Comparison of ENCODE assay signal across 1 cellular context in the genomic region with DNA sequence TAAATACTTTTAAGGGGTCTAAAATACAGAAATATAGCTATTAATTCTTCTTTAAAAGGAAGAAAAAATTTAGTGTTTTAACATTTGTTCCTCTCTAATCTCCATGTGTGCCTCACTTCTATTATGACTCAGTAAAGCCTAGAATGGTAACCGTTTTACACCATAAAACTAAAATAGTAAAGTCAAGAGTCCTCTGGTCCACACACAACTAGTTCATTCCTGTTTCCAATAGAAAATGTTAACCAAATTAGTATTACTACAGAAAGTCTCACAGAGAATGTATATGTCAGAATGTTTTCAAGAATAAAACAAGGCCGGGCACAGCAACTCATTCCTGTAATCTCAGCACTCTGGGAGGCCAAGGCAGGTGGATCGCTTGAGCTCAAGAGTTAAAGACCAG.
TF ChIP-seq lines count a peak whose summit lies in the region.

No MANE protein-coding gene starts in this region.

TF ChIP-seq in GM12878, 131 proteins besides CTCF, POLR2A, EP300 and RAD21:
- TF ChIP-seq, protein P1, sequence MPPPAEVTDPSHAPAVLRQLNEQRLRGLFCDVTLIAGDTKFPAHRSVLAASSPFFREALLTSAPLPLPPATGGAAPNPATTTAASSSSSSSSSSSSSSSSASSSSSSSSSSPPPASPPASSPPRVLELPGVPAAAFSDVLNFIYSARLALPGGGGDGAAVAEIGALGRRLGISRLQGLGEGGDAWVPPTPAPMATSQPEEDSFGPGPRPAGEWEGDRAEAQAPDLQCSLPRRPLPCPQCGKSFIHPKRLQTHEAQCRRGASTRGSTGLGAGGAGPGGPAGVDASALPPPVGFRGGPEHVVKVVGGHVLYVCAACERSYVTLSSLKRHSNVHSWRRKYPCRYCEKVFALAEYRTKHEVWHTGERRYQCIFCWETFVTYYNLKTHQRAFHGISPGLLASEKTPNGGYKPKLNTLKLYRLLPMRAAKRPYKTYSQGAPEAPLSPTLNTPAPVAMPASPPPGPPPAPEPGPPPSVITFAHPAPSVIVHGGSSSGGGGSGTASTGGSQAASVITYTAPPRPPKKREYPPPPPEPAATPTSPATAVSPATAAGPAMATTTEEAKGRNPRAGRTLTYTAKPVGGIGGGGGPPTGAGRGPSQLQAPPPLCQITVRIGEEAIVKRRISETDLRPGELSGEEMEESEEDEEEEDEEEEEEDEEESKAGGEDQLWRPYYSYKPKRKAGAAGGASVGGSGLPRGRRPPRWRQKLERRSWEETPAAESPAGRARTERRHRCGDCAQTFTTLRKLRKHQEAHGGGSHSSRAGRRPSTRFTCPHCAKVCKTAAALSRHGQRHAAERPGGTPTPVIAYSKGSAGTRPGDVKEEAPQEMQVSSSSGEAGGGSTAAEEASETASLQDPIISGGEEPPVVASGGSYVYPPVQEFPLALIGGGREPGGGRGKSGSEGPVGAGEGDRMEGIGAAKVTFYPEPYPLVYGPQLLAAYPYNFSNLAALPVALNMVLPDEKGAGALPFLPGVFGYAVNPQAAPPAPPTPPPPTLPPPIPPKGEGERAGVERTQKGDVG (CRISPR knock-in tag; IDR thresholded peaks at IDR 0.05): no peak
- TF ChIP-seq, protein P2, sequence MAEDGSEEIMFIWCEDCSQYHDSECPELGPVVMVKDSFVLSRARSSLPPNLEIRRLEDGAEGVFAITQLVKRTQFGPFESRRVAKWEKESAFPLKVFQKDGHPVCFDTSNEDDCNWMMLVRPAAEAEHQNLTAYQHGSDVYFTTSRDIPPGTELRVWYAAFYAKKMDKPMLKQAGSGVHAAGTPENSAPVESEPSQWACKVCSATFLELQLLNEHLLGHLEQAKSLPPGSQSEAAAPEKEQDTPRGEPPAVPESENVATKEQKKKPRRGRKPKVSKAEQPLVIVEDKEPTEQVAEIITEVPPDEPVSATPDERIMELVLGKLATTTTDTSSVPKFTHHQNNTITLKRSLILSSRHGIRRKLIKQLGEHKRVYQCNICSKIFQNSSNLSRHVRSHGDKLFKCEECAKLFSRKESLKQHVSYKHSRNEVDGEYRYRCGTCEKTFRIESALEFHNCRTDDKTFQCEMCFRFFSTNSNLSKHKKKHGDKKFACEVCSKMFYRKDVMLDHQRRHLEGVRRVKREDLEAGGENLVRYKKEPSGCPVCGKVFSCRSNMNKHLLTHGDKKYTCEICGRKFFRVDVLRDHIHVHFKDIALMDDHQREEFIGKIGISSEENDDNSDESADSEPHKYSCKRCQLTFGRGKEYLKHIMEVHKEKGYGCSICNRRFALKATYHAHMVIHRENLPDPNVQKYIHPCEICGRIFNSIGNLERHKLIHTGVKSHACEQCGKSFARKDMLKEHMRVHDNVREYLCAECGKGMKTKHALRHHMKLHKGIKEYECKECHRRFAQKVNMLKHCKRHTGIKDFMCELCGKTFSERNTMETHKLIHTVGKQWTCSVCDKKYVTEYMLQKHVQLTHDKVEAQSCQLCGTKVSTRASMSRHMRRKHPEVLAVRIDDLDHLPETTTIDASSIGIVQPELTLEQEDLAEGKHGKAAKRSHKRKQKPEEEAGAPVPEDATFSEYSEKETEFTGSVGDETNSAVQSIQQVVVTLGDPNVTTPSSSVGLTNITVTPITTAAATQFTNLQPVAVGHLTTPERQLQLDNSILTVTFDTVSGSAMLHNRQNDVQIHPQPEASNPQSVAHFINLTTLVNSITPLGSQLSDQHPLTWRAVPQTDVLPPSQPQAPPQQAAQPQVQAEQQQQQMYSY (CRISPR knock-in tag; IDR thresholded peaks at IDR 0.05): no peak
- TF ChIP-seq, protein P3, sequence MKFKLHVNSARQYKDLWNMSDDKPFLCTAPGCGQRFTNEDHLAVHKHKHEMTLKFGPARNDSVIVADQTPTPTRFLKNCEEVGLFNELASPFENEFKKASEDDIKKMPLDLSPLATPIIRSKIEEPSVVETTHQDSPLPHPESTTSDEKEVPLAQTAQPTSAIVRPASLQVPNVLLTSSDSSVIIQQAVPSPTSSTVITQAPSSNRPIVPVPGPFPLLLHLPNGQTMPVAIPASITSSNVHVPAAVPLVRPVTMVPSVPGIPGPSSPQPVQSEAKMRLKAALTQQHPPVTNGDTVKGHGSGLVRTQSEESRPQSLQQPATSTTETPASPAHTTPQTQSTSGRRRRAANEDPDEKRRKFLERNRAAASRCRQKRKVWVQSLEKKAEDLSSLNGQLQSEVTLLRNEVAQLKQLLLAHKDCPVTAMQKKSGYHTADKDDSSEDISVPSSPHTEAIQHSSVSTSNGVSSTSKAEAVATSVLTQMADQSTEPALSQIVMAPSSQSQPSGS (IDR thresholded peaks at IDR 0.05; ENCODE audit: low read length): 0 out of 2 replicates have a peak, but pooled peaks have one; percentile 35
- TF ChIP-seq, protein P4, sequence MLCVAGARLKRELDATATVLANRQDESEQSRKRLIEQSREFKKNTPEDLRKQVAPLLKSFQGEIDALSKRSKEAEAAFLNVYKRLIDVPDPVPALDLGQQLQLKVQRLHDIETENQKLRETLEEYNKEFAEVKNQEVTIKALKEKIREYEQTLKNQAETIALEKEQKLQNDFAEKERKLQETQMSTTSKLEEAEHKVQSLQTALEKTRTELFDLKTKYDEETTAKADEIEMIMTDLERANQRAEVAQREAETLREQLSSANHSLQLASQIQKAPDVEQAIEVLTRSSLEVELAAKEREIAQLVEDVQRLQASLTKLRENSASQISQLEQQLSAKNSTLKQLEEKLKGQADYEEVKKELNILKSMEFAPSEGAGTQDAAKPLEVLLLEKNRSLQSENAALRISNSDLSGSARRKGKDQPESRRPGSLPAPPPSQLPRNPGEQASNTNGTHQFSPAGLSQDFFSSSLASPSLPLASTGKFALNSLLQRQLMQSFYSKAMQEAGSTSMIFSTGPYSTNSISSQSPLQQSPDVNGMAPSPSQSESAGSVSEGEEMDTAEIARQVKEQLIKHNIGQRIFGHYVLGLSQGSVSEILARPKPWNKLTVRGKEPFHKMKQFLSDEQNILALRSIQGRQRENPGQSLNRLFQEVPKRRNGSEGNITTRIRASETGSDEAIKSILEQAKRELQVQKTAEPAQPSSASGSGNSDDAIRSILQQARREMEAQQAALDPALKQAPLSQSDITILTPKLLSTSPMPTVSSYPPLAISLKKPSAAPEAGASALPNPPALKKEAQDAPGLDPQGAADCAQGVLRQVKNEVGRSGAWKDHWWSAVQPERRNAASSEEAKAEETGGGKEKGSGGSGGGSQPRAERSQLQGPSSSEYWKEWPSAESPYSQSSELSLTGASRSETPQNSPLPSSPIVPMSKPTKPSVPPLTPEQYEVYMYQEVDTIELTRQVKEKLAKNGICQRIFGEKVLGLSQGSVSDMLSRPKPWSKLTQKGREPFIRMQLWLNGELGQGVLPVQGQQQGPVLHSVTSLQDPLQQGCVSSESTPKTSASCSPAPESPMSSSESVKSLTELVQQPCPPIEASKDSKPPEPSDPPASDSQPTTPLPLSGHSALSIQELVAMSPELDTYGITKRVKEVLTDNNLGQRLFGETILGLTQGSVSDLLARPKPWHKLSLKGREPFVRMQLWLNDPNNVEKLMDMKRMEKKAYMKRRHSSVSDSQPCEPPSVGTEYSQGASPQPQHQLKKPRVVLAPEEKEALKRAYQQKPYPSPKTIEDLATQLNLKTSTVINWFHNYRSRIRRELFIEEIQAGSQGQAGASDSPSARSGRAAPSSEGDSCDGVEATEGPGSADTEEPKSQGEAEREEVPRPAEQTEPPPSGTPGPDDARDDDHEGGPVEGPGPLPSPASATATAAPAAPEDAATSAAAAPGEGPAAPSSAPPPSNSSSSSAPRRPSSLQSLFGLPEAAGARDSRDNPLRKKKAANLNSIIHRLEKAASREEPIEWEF (IDR thresholded peaks at IDR 0.05; ENCODE audit: insufficient replicate concordance, low read depth, low read length): no peak
- TF ChIP-seq MEF2A (IDR thresholded peaks at IDR 0.05; ENCODE audit: insufficient read depth, low read depth, low read length): 0 out of 2 replicates have a peak, but pooled peaks have one; percentile 55
- TF ChIP-seq IRF4 (IDR thresholded peaks at IDR 0.05; ENCODE audit: low read depth, low read length): 0 out of 2 replicates have a peak, but pooled peaks have one; percentile 25
- TF ChIP-seq MYB (IDR thresholded peaks at IDR 0.05; ENCODE audit: borderline replicate concordance, low read depth, low read length): no peak
- TF ChIP-seq IKZF2 (IDR thresholded peaks at IDR 0.05): no peak
- TF ChIP-seq PAX5 (IDR thresholded peaks at IDR 0.05; ENCODE audit: borderline replicate concordance, low read depth, low read length): no peak
- no peak for TF ChIP-seq ASH2L (IDR thresholded peaks at IDR 0.05; ENCODE audit: borderline replicate concordance, low read depth)
- no peak for TF ChIP-seq SMARCA5 (IDR thresholded peaks at IDR 0.05)
- TF ChIP-seq TCF3 (IDR thresholded peaks at IDR 0.05; ENCODE audit: borderline replicate concordance, insufficient read depth, low read depth, low read length): no peak
- TF ChIP-seq PML (IDR thresholded peaks at IDR 0.05; ENCODE audit: low read length): no peak
- TF ChIP-seq GABPA (IDR thresholded peaks at IDR 0.05; ENCODE audit: low read depth): no peak
- TF ChIP-seq TCF7 (IDR thresholded peaks at IDR 0.05; ENCODE audit: borderline replicate concordance): no peak
- TF ChIP-seq SIX5 (IDR thresholded peaks at IDR 0.05; ENCODE audit: low read depth, low read length, severe bottlenecking): no peak
- TF ChIP-seq NFIC (IDR thresholded peaks at IDR 0.05; ENCODE audit: low read depth, low read length): peak; percentile 69
- TF ChIP-seq SPI1 (IDR thresholded peaks at IDR 0.05; ENCODE audit: borderline replicate concordance, insufficient read depth, low read depth, low read length): no peak
- no peak for TF ChIP-seq ESRRA (IDR thresholded peaks at IDR 0.05; ENCODE audit: low read length)
- TF ChIP-seq, protein P5, sequence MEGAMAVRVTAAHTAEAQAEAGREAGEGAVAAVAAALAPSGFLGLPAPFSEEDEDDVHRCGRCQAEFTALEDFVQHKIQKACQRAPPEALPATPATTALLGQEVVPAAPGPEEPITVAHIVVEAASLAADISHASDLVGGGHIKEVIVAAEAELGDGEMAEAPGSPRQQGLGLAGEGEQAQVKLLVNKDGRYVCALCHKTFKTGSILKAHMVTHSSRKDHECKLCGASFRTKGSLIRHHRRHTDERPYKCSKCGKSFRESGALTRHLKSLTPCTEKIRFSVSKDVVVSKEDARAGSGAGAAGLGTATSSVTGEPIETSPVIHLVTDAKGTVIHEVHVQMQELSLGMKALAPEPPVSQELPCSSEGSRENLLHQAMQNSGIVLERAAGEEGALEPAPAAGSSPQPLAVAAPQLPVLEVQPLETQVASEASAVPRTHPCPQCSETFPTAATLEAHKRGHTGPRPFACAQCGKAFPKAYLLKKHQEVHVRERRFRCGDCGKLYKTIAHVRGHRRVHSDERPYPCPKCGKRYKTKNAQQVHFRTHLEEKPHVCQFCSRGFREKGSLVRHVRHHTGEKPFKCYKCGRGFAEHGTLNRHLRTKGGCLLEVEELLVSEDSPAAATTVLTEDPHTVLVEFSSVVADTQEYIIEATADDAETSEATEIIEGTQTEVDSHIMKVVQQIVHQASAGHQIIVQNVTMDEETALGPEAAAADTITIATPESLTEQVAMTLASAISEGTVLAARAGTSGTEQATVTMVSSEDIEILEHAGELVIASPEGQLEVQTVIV (IDR thresholded peaks at IDR 0.05; ENCODE audit: borderline replicate concordance, partially characterized antibody): no peak
- TF ChIP-seq FOS (IDR thresholded peaks at IDR 0.05; ENCODE audit: borderline replicate concordance, extremely low read depth, insufficient read length): no peak
- peak; percentile 87 for TF ChIP-seq JUNB (IDR thresholded peaks at IDR 0.05)
- no peak for TF ChIP-seq WRNIP1 (IDR thresholded peaks at IDR 0.05; ENCODE audit: borderline replicate concordance, low read depth, low read length)
- TF ChIP-seq NR2C1 (IDR thresholded peaks at IDR 0.05): no peak
- no peak for TF ChIP-seq ETV6 (conservative IDR thresholded peaks at IDR 0.05 in 1 of 2, IDR thresholded peaks at IDR 0.05 in 1 of 2; ENCODE audit: borderline replicate concordance in 1 of 2, low read depth in 1 of 2)
- no peak for TF ChIP-seq MYC (IDR thresholded peaks at IDR 0.05; ENCODE audit: insufficient read depth, insufficient read length, insufficient replicate concordance, low read length, severe bottlenecking)
- TF ChIP-seq, protein P6, sequence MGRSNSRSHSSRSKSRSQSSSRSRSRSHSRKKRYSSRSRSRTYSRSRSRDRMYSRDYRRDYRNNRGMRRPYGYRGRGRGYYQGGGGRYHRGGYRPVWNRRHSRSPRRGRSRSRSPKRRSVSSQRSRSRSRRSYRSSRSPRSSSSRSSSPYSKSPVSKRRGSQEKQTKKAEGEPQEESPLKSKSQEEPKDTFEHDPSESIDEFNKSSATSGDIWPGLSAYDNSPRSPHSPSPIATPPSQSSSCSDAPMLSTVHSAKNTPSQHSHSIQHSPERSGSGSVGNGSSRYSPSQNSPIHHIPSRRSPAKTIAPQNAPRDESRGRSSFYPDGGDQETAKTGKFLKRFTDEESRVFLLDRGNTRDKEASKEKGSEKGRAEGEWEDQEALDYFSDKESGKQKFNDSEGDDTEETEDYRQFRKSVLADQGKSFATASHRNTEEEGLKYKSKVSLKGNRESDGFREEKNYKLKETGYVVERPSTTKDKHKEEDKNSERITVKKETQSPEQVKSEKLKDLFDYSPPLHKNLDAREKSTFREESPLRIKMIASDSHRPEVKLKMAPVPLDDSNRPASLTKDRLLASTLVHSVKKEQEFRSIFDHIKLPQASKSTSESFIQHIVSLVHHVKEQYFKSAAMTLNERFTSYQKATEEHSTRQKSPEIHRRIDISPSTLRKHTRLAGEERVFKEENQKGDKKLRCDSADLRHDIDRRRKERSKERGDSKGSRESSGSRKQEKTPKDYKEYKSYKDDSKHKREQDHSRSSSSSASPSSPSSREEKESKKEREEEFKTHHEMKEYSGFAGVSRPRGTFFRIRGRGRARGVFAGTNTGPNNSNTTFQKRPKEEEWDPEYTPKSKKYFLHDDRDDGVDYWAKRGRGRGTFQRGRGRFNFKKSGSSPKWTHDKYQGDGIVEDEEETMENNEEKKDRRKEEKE (IDR thresholded peaks at IDR 0.05): no peak
- no peak for TF ChIP-seq ZNF274 (IDR thresholded peaks at IDR 0.05; ENCODE audit: insufficient read depth, insufficient read length)
TF ChIP-seq in GM12878: peak in this region for 5.
